17 cellular contexts compared by ENCODE assay signal in the genomic region with DNA sequence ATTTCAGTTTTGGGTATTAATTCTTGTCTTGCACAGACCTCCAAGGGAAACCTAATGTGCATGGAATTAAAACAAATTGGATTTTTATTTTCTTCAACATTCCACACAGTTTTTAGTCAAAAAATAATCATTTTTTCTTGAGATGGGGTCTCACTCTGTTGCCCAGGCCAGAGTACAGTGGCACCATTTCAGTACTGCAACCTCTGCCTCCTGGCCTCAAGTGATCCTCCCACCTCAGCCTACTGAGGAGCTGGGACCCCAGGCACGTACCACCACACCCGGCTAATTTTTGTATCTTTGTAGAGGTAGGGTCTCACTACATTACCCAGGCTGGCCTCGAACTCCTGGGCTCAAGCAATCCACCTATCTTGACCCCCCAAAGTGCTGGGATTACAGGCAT. TPM values are rescaled to one million over a fixed set of nuclear protein-coding genes. Genes with fewer than 3 reads are reported as not detected.
DNase-seq lines count a peak whose midpoint lies in the region; ATAC-seq, FAIRE-seq and TF ChIP-seq lines count a peak whose summit lies in the region.
"Had no signal": no experiment of that assay in that cellular context is flagged by ENCODE, and none has a peak within 500 bp of the region (broad histone marks: within the 10 kb centered on the region; RNA-seq: fewer than 3 reads in every experiment).

No MANE protein-coding gene starts in this region.

- H4K20me1 ChIP-seq in HCT116 (ENCODE audit: insufficient read depth) (peaks cover 6% of the 10 kb centered on the region; the same call in 1 of the 2 replicates), endothelial cell of umbilical vein (replicated peaks; ENCODE audit: control insufficient read depth, extremely low read depth, insufficient read depth, low read length) (no peaks in the 10 kb centered on the region)
- H4K20me1 ChIP-seq: BLaER1 had no signal

- H3K27ac ChIP-seq in HCT116 (ENCODE audit: low read depth, low read length) (no peak overlapping the region), RWPE1 (peak overlapping the region; percentile 72; the same call in 1 of the 2 replicates), endothelial cell of umbilical vein (ENCODE audit: insufficient read depth, low read depth, low read length) (no peak overlapping the region)
- H3K27ac ChIP-seq: 22Rv1, BLaER1 had no signal

- no peak overlapping the region for H3K9ac ChIP-seq in HCT116 (ENCODE audit: low read length)
- H3K9ac ChIP-seq in endothelial cell of umbilical vein (replicated peaks; ENCODE audit: extremely low read depth, insufficient read depth, low read length): no peak overlapping the region
- H3K9ac ChIP-seq: BLaER1 had no signal

- TF ChIP-seq POLR2A in HCT116 (IDR thresholded peaks at IDR 0.05; ENCODE audit: borderline replicate concordance, extremely low read depth, insufficient read depth, insufficient read length) (no peak), endothelial cell of umbilical vein (IDR thresholded peaks at IDR 0.05; ENCODE audit: low read depth, low read length) (no peak), H54 (IDR thresholded peaks at IDR 0.05; ENCODE audit: low read depth, low read length) (no peak)

- no peak for DNase-seq in HCT116 (ENCODE audit: low read depth, low spot score)
- no peak for DNase-seq in RWPE1 (ENCODE audit: low spot score)
- DNase-seq in endothelial cell of umbilical vein (ENCODE audit: low read depth, low spot score): no peak
- DNase-seq in posterior vena cava (ENCODE audit: low spot score): peak; percentile 3
- no peak for DNase-seq in H54 (ENCODE audit: insufficient read length, low spot score)
- DNase-seq: AML-193; Calu3; CD4-positive, alpha-beta memory T cell; DMS79 treated with DMSO at 0.1 percent for 48 hours; HCEC 1CT had no signal

- H3K9me2 ChIP-seq in HCT116 (ENCODE audit: insufficient read depth): no peaks in the 10 kb centered on the region

- CTCF ChIA-PET in HCT116 (lab: Charles Lee): no interaction called here
- CTCF ChIA-PET in RWPE1 (lab: Yijun Ruan, JAX): no interaction called here
- CTCF ChIA-PET in endothelial cell of umbilical vein (lab: Charles Lee): interaction anchor here (1.0 to 1.4 kb wide), 2 partner anchors 17 to 23 kb away, joined by 3 read pairs; no protein-coding TSS in a partner anchor

- no peaks in the 10 kb centered on the region for H3K27me3 ChIP-seq in HCT116 (ENCODE audit: insufficient read depth, low read length)
- peaks cover 4 to 10% of the 10 kb centered on the region in 2 experiments for H3K27me3 ChIP-seq in endothelial cell of umbilical vein (ENCODE audit: control insufficient read depth in 2 of 2, insufficient read depth in 2 of 2, low read length in 2 of 2)
- H3K27me3 ChIP-seq: BLaER1 had no signal

- BruUV-seq in HCT116 (replicated peaks; lab: Mats Ljungman, UMichigan): no TSS peak
- BruUV-seq in endothelial cell of umbilical vein (replicated peaks; lab: Mats Ljungman, UMichigan): no TSS peak

- H3K4me2 ChIP-seq in HCT116 (ENCODE audit: low read length): 0 out of 2 replicates have a peak overlapping the region, but pooled peaks have one; percentile 8
- H3K4me2 ChIP-seq in endothelial cell of umbilical vein (ENCODE audit: insufficient read depth, low read length): no peak overlapping the region
- H3K4me2 ChIP-seq: A549, BLaER1 had no signal

- TF ChIP-seq CTCF in HCT116 (IDR thresholded peaks at IDR 0.05 in 2 of 3, conservative IDR thresholded peaks at IDR 0.05 in 1 of 3; ENCODE audit: borderline replicate concordance in 1 of 3, insufficient read depth in 1 of 3, low read depth in 2 of 3, low read length in 2 of 3): no peak
- no peak for TF ChIP-seq CTCF in RWPE1 (conservative IDR thresholded peaks at IDR 0.05; ENCODE audit: low read depth)
- no peak for TF ChIP-seq CTCF in endothelial cell of umbilical vein (IDR thresholded peaks at IDR 0.05; ENCODE audit: extremely low read depth in 1 of 2, insufficient read depth in 1 of 2, low read depth in 1 of 2, low read length in 2 of 2)

- no peak for TF ChIP-seq RAD21 in HCT116 (IDR thresholded peaks at IDR 0.05; ENCODE audit: low read depth)

- FAIRE-seq in endothelial cell of umbilical vein (lab: Jason Lieb, UNC): peak; percentile 49
- no peak for FAIRE-seq in H54 (lab: Jason Lieb, UNC)
- FAIRE-seq: A549, GM12878, HTR-8/SVneo had no signal

- POLR2A ChIA-PET in HCT116 (lab: Charles Lee) (no interaction called here), RWPE1 (lab: Yijun Ruan, JAX; ENCODE audit: low non-redundant PET) (no interaction called here), endothelial cell of umbilical vein (lab: Charles Lee) (no interaction called here)

- H3K4me3 ChIP-seq in HCT116 (replicated peaks in 1 of 2; ENCODE audit: low read depth in 1 of 2, low read length in 2 of 2): no peak overlapping the region
- H3K4me3 ChIP-seq in endothelial cell of umbilical vein (replicated peaks in 1 of 3; ENCODE audit: insufficient read depth in 1 of 3, low read depth in 1 of 3, low read length in 3 of 3): no peak overlapping the region
- H3K4me3 ChIP-seq: A549, BLaER1, GM12878 had no signal

- H2AFZ ChIP-seq in HCT116 (ENCODE audit: low read depth, low read length, poor library complexity, severe bottlenecking) (no peak overlapping the region), endothelial cell of umbilical vein (ENCODE audit: low read depth, low read length) (no peak overlapping the region)

- peaks cover 87% of the 10 kb centered on the region for H3K79me2 ChIP-seq in HCT116 (ENCODE audit: insufficient read depth, low read length)
- no peaks in the 10 kb centered on the region for H3K79me2 ChIP-seq in endothelial cell of umbilical vein (ENCODE audit: control insufficient read depth, insufficient read depth, low read length)

- dilution Hi-C loops in endothelial cell of umbilical vein (cut with MboI; ENCODE audit: extremely low pct_ligation_motif_present, low sequenced_read_pairs): no loop called here

- peaks cover 30 to 56% of the 10 kb centered on the region in 2 experiments for H3K4me1 ChIP-seq in HCT116 (ENCODE audit: control insufficient read depth in 1 of 2, insufficient read depth in 2 of 2, low read length in 2 of 2)
- H3K4me1 ChIP-seq in endothelial cell of umbilical vein (ENCODE audit: control insufficient read depth, extremely low read depth, insufficient read depth, low read length): no peaks in the 10 kb centered on the region

- RAD21 ChIA-PET in HCT116 (lab: Charles Lee; ENCODE audit: low non-redundant PET in 1 of 2, low total read pairs in 2 of 2, uncharacterized antibody in 2 of 2, unreplicated experiment in 2 of 2): interaction anchor here in 1 of 2 experiments (0.6 kb wide), 1 partner anchor 10 kb away, joined by 3 read pairs; no protein-coding TSS in a partner anchor

- no peak for ATAC-seq in HCT116
- ATAC-seq in GM19397 (IDR thresholded peaks at IDR 0.05; ENCODE audit: unreplicated experiment): no peak
- no peak for ATAC-seq in esophagus mucosa
- ATAC-seq: A549, GM12878 had no signal

- no peaks in the 10 kb centered on the region for H3K9me1 ChIP-seq in endothelial cell of umbilical vein (replicated peaks; ENCODE audit: control insufficient read depth, extremely low read depth, insufficient read depth, low read length)

- no peaks in the 10 kb centered on the region for H3K9me3 ChIP-seq in HCT116 (ENCODE audit: control insufficient read depth in 1 of 2, insufficient read depth in 1 of 2, low read depth in 1 of 2, low read length in 2 of 2)
- H3K9me3 ChIP-seq in endothelial cell of umbilical vein (replicated peaks; ENCODE audit: control insufficient read depth, insufficient read depth, low read length): no peaks in the 10 kb centered on the region
- H3K9me3 ChIP-seq: A549, BLaER1 had no signal

- intact Hi-C loops in HCT116 (cut with micrococcal nuclease) (no loop called here), endothelial cell of umbilical vein (cut with micrococcal nuclease) (no loop called here), posterior vena cava (cut with DNase I) (no loop called here)

- H3K36me3 ChIP-seq in HCT116 (ENCODE audit: control insufficient read depth in 1 of 2, insufficient read depth in 2 of 2, low read length in 2 of 2) (peaks cover 0 to 10% of the 10 kb centered on the region in 2 experiments; a peak in 1 of 4 replicates), endothelial cell of umbilical vein (ENCODE audit: control insufficient read depth in 2 of 2, extremely low read depth in 1 of 2, insufficient read depth in 2 of 2, low read length in 2 of 2) (no peaks in the 10 kb centered on the region)
- H3K36me3 ChIP-seq: BLaER1 had no signal

TF ChIP-seq in HCT116, 20 proteins besides CTCF, POLR2A, EP300 and RAD21 (continues in another document):
- TF ChIP-seq TCF7L2 (IDR thresholded peaks at IDR 0.05; ENCODE audit: borderline replicate concordance, extremely low read depth, insufficient read depth, insufficient read length): no peak
- no peak for TF ChIP-seq ZFX (IDR thresholded peaks at IDR 0.05)
- TF ChIP-seq CBX3 (IDR thresholded peaks at IDR 0.05; ENCODE audit: low read depth): no peak
- no peak for TF ChIP-seq CEBPB (IDR thresholded peaks at IDR 0.05; ENCODE audit: low read depth)
- no peak for TF ChIP-seq JUND (IDR thresholded peaks at IDR 0.05)
- TF ChIP-seq EZH2phosphoT487 (IDR thresholded peaks at IDR 0.05; ENCODE audit: borderline replicate concordance): no peak

TF ChIP-seq in endothelial cell of umbilical vein, 7 proteins besides CTCF, POLR2A, EP300 and RAD21 (continues in another document):
- no peak for TF ChIP-seq MYC (IDR thresholded peaks at IDR 0.05; ENCODE audit: low read depth, low read length)
- no peak for TF ChIP-seq GATA2 (IDR thresholded peaks at IDR 0.05; ENCODE audit: insufficient read depth, insufficient read length, low read depth, low read length)
- no peak for TF ChIP-seq EZH2 (IDR thresholded peaks at IDR 0.05; ENCODE audit: borderline replicate concordance, low read depth, low read length, severe bottlenecking)
- TF ChIP-seq JUN (IDR thresholded peaks at IDR 0.05; ENCODE audit: borderline replicate concordance, insufficient read depth, insufficient read length, low read depth): no peak
- no peak for TF ChIP-seq POLR2AphosphoS5 (IDR thresholded peaks at IDR 0.05; ENCODE audit: insufficient read depth, low read depth, low read length)
- TF ChIP-seq FOS (IDR thresholded peaks at IDR 0.05; ENCODE audit: borderline replicate concordance, insufficient read depth, low read length): no peak

RNA-seq across cellular contexts. Expression of gene BAIAP2L1, which starts 4.9 kb away (rescaled TPM):
- 61.2 TPM for total RNA-seq in HCT116 (2021; ENCODE audit: unreplicated experiment)
- 50.5 and 53.8 TPM in 2 replicates for polyA plus RNA-seq in HCT116 (2012)
- 1.1 and 1.2 TPM in 2 replicates for total RNA-seq in endothelial cell of umbilical vein
- polyA plus RNA-seq in endothelial cell of umbilical vein: 0.32 and 0.35 TPM in 2 replicates
- polyA plus RNA-seq in endothelial cell of umbilical vein (2011; cell fraction: cytosol; rRNA removed): 0.44 and 0.49 TPM in 2 replicates
- polyA plus RNA-seq in endothelial cell of umbilical vein (2011; cell fraction: nucleus; rRNA removed): 0.66 and 0.78 TPM in 2 replicates
- 1.5 and 1.7 TPM in 2 replicates for polyA plus RNA-seq in endothelial cell of umbilical vein (2012)
- polyA minus RNA-seq in endothelial cell of umbilical vein: 0.49 and 0.64 TPM in 2 replicates
- 10.0 TPM for polyA minus RNA-seq in endothelial cell of umbilical vein (2011; cell fraction: cytosol; rRNA and poly(A)+ RNA removed)
- polyA minus RNA-seq in endothelial cell of umbilical vein (2011; cell fraction: nucleus; rRNA and poly(A)+ RNA removed): 0.34 TPM in 2 replicates
- 1 to 10 TPM; 1.5 to 1.6 TPM for total RNA-seq in posterior vena cava
- total RNA-seq in esophagus mucosa: 30.6 TPM

Comparison
In these comparisons a context has a peak if more than half of its experiments do, and no peak if none do; other contexts are left out.
1. RNA of gene BAIAP2L1, which starts 4.9 kb away (total RNA-seq): 61.2 TPM in HCT116 (single experiment) and 30.6 TPM in esophagus mucosa (single experiment); 1.5 to 1.6 TPM in posterior vena cava and 1.1 to 1.2 TPM in endothelial cell of umbilical vein; every median in the first group is over 10 times any median in the second.